8 cellular contexts compared by ENCODE assay signal in genomic region chr4:7876096-7876993, GRCh38.
DNase-seq lines count a peak whose midpoint lies in the region; ATAC-seq lines count a peak whose summit lies in the region.

No MANE protein-coding gene starts in this region.

- intact Hi-C loops in activated CD4-positive, alpha-beta T cell treated with anti-CD3 and anti-CD28 coated beads for 36 hours (cut with DNase I, micrococcal nuclease), result loop anchor here in 1 of 2 experiments (2.0 kb wide), 1 partner anchor 72 kb away; no protein-coding TSS in a partner anchor
- intact Hi-C loops in left ventricle myocardium superior (cut with micrococcal nuclease), result no loop called here

- no peaks in the 10 kb centered on the region for H3K9me3 Mint-ChIP-seq in activated CD4-positive, alpha-beta T cell treated with anti-CD3 and anti-CD28 coated beads for 36 hours (ENCODE audit: low read depth)
- H3K9me3 Mint-ChIP-seq in activated T-helper 17 cell treated with anti-CD3 and anti-CD28 coated beads, Interleukin-2, amount 50 U/mL, for 72 hours, result no peaks in the 10 kb centered on the region

- no peaks in the 10 kb centered on the region for H3K27me3 Mint-ChIP-seq in activated CD4-positive, alpha-beta T cell treated with anti-CD3 and anti-CD28 coated beads for 36 hours
- H3K27me3 Mint-ChIP-seq in activated T-helper 17 cell treated with anti-CD3 and anti-CD28 coated beads, Interleukin-2, amount 50 U/mL, for 72 hours, result no peaks in the 10 kb centered on the region

- DNase-seq in activated CD4-positive, alpha-beta T cell treated with anti-CD3 and anti-CD28 coated beads for 36 hours, result peak; percentile 53
- no peak for DNase-seq in activated CD4-positive, alpha-beta T cell treated with anti-CD3 and anti-CD28 coated beads for 1 hour
- DNase-seq in left ventricle myocardium superior, result no peak
- DNase-seq in stimulated activated CD8-positive, alpha-beta memory T cell treated with anti-CD3 and anti-CD28 coated beads, Interleukin-2, amount 100 ng/mL, for 1 hour (ENCODE audit: low read depth in 2 of 2), result peak; percentile 8 to 35
- DNase-seq in globus pallidus (ENCODE audit: low spot score), result no peak
- no peak for DNase-seq in OCI-M2 (lab: John Stamatoyannopoulos, UW; ENCODE audit: unreplicated experiment)

- H3K36me3 Mint-ChIP-seq in activated CD4-positive, alpha-beta T cell treated with anti-CD3 and anti-CD28 coated beads for 36 hours (ENCODE audit: low read depth), result peaks cover 4% of the 10 kb centered on the region
- no peaks in the 10 kb centered on the region for H3K36me3 Mint-ChIP-seq in activated T-helper 17 cell treated with anti-CD3 and anti-CD28 coated beads, Interleukin-2, amount 50 U/mL, for 72 hours (ENCODE audit: low read depth)

- peak; percentile 75 for ATAC-seq in activated CD4-positive, alpha-beta T cell treated with anti-CD3 and anti-CD28 coated beads for 36 hours
- peak; percentile 84 for ATAC-seq in activated T-helper 17 cell treated with anti-CD3 and anti-CD28 coated beads, Interleukin-2, amount 50 U/mL, for 72 hours (replicated peaks)
- ATAC-seq in left ventricle myocardium superior, result peak; percentile 56
- no peak for ATAC-seq in GM19324 (IDR thresholded peaks at IDR 0.05; ENCODE audit: low FRiP score, unreplicated experiment)

- peaks cover 40% of the 10 kb centered on the region for H3K4me1 Mint-ChIP-seq in activated CD4-positive, alpha-beta T cell treated with anti-CD3 and anti-CD28 coated beads for 36 hours
- peaks cover 58% of the 10 kb centered on the region for H3K4me1 Mint-ChIP-seq in activated T-helper 17 cell treated with anti-CD3 and anti-CD28 coated beads, Interleukin-2, amount 50 U/mL, for 72 hours

- POLR2A ChIA-PET in activated CD4-positive, alpha-beta T cell treated with anti-CD3 and anti-CD28 coated beads for 36 hours (lab: Charles Lee), result interaction anchor here (0.5 kb wide), 1 partner anchor 15 kb away, joined by 3 read pairs; no protein-coding TSS in a partner anchor

- peak overlapping the region; percentile 77 for H3K27ac Mint-ChIP-seq in activated CD4-positive, alpha-beta T cell treated with anti-CD3 and anti-CD28 coated beads for 36 hours
- peak overlapping the region; percentile 83 for H3K27ac Mint-ChIP-seq in activated T-helper 17 cell treated with anti-CD3 and anti-CD28 coated beads, Interleukin-2, amount 50 U/mL, for 72 hours

- peak overlapping the region; percentile 32 for H3K4me3 Mint-ChIP-seq in activated CD4-positive, alpha-beta T cell treated with anti-CD3 and anti-CD28 coated beads for 36 hours
- H3K4me3 Mint-ChIP-seq in activated T-helper 17 cell treated with anti-CD3 and anti-CD28 coated beads, Interleukin-2, amount 50 U/mL, for 72 hours, result peak overlapping the region; percentile 85

- CTCF ChIA-PET in activated CD4-positive, alpha-beta T cell treated with anti-CD3 and anti-CD28 coated beads for 36 hours (lab: Charles Lee), result interaction anchor here (0.7 to 2.8 kb wide), 15 partner anchors 8 to 112 kb away, joined by 3 to 11 read pairs (median 4); no protein-coding TSS in a partner anchor

Comparison
In these comparisons a context has a peak if more than half of its experiments do, and no peak if none do; other contexts are left out.
1. DNase-seq: peak in activated CD4-positive, alpha-beta T cell treated with anti-CD3 and anti-CD28 coated beads for 36 hours (single experiment) and stimulated activated CD8-positive, alpha-beta memory T cell treated with anti-CD3 and anti-CD28 coated beads, Interleukin-2, amount 100 ng/mL, for 1 hour (2 of 2); none in activated CD4-positive, alpha-beta T cell treated with anti-CD3 and anti-CD28 coated beads for 1 hour (single experiment), left ventricle myocardium superior (single experiment), globus pallidus (single experiment) and OCI-M2 (single experiment).